15 cellular contexts compared by ENCODE assay signal in genomic region chr10:51773681-51774080, GRCh38.
DNase-seq lines count a peak whose midpoint lies in the region; ATAC-seq, FAIRE-seq and TF ChIP-seq lines count a peak whose summit lies in the region.
"Had no signal": no experiment of that assay in that cellular context is flagged by ENCODE, and none has a peak within 500 bp of the region (broad histone marks: within the 10 kb centered on the region; RNA-seq: fewer than 3 reads in every experiment).

No MANE protein-coding gene starts in this region.

- FAIRE-seq in D721Med (lab: Jason Lieb, UNC), result no peak

- ATAC-seq in GM19023 (IDR thresholded peaks at IDR 0.05; ENCODE audit: unreplicated experiment), result no peak
- ATAC-seq: HCT116 had no signal

- DNase-seq in DMS53 (lab: John Stamatoyannopoulos, UW) (peak; percentile 73), HCEC 1CT (peak; percentile 32), SHP77 treated with DMSO at 0.1 percent for 48 hours (lab: John Stamatoyannopoulos, UW) (peak; percentile 58), fibroblast of the aortic adventitia (ENCODE audit: low read depth) (peak; percentile 32), medulla oblongata (ENCODE audit: extremely low spot score) (no peak), D721Med (ENCODE audit: insufficient read length, low spot score) (no peak)
- DNase-seq: DMS 273 treated with DMSO at 0.1 percent for 48 hours, GDM1, NCI-H1417 treated with DMSO at 0.1 percent for 48 hours, NCI-H187 treated with DMSO at 0.1 percent for 48 hours, NCI-H2171 treated with DMSO at 0.1 percent for 48 hours, NCI-H446, NCI-H82 had no signal

- H3K4me3 ChIP-seq in fibroblast of the aortic adventitia (ENCODE audit: low read depth, low read length), result no peak overlapping the region

- TF ChIP-seq CTCF in fibroblast of the aortic adventitia (IDR thresholded peaks at IDR 0.05; ENCODE audit: insufficient read depth, low read length) (no peak), D721Med (IDR thresholded peaks at IDR 0.05; ENCODE audit: insufficient read depth, missing control alignments) (no peak)

Comparison
In these comparisons a context has a peak if more than half of its experiments do, and no peak if none do; other contexts are left out.
1. DNase-seq: peak in DMS53 (single experiment), HCEC 1CT (single experiment), SHP77 treated with DMSO at 0.1 percent for 48 hours (single experiment) and fibroblast of the aortic adventitia (single experiment); none in medulla oblongata (single experiment) and D721Med (single experiment).